ENCODE assay signal across 2 cellular contexts in the genomic region with DNA sequence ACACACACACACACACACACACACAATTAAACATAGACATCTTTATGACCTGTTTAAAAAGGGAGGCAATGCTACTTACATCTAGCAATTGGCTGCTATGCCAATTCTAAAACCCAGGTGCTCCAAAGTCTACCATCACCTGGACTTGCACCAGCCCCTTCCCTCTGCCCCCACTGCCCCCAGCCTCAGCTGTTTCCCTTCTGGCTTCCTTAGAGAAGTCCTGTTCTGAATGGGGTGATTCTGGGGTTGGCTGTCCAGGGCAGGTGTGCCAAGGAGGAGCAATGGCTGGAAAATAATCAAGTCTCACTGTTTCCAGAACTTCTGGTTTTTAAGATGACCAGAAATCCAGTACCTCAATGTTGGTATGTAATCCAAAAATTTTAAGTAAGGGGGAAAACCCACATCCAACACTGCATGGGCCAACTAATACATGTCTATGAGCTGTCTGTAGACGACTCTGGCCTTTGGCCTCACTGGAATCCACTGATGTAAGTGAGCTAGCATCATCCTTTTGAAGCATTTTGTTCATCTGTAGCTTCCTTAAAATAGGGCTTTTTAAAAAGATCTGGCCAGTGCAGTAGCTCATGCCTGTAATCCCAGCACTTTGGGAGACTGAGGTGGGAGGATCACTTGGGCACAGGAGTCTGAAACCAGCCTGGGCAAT.
TF ChIP-seq lines count a peak whose summit lies in the region.

No MANE protein-coding gene starts in this region.

TF ChIP-seq in SK-N-SH, 30 proteins besides CTCF, POLR2A, EP300 and RAD21 (continued from another document):
- TF ChIP-seq, protein P1, sequence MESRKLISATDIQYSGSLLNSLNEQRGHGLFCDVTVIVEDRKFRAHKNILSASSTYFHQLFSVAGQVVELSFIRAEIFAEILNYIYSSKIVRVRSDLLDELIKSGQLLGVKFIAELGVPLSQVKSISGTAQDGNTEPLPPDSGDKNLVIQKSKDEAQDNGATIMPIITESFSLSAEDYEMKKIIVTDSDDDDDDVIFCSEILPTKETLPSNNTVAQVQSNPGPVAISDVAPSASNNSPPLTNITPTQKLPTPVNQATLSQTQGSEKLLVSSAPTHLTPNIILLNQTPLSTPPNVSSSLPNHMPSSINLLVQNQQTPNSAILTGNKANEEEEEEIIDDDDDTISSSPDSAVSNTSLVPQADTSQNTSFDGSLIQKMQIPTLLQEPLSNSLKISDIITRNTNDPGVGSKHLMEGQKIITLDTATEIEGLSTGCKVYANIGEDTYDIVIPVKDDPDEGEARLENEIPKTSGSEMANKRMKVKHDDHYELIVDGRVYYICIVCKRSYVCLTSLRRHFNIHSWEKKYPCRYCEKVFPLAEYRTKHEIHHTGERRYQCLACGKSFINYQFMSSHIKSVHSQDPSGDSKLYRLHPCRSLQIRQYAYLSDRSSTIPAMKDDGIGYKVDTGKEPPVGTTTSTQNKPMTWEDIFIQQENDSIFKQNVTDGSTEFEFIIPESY (IDR thresholded peaks at IDR 0.05; ENCODE audit: borderline replicate concordance, low read depth) = no peak
- TF ChIP-seq ELF1 (IDR thresholded peaks at IDR 0.05) = no peak
- TF ChIP-seq POLR2AphosphoS5 (IDR thresholded peaks at IDR 0.05; ENCODE audit: low read depth, low read length) = no peak
- no peak for TF ChIP-seq SIN3A (IDR thresholded peaks at IDR 0.05; ENCODE audit: borderline replicate concordance, low read depth, low read length)
- TF ChIP-seq RXRA (IDR thresholded peaks at IDR 0.05; ENCODE audit: borderline replicate concordance, low read depth) = no peak
- no peak for TF ChIP-seq TEAD4 (IDR thresholded peaks at IDR 0.05; ENCODE audit: borderline replicate concordance, insufficient read depth)
- no peak for TF ChIP-seq YY1 (IDR thresholded peaks at IDR 0.05; ENCODE audit: low read depth)
- no peak for TF ChIP-seq GABPA (IDR thresholded peaks at IDR 0.05; ENCODE audit: low read depth)
- TF ChIP-seq MEF2A (IDR thresholded peaks at IDR 0.05; ENCODE audit: borderline replicate concordance, low read depth) = no peak
- no peak for TF ChIP-seq FOXM1 (IDR thresholded peaks at IDR 0.05; ENCODE audit: low read depth)
- no peak for TF ChIP-seq NFIC (IDR thresholded peaks at IDR 0.05; ENCODE audit: borderline replicate concordance)
- TF ChIP-seq MXI1 (IDR thresholded peaks at IDR 0.05; ENCODE audit: low read depth, low read length) = no peak
- TF ChIP-seq TAF1 (IDR thresholded peaks at IDR 0.05; ENCODE audit: borderline replicate concordance, low read depth, low read length) = no peak

TF ChIP-seq in SK-N-SH treated with all-trans-retinoic acid at 6 μM for 48 hours, 23 proteins besides CTCF, POLR2A, EP300 and RAD21 (continued from another document):
- TF ChIP-seq, protein P2, sequence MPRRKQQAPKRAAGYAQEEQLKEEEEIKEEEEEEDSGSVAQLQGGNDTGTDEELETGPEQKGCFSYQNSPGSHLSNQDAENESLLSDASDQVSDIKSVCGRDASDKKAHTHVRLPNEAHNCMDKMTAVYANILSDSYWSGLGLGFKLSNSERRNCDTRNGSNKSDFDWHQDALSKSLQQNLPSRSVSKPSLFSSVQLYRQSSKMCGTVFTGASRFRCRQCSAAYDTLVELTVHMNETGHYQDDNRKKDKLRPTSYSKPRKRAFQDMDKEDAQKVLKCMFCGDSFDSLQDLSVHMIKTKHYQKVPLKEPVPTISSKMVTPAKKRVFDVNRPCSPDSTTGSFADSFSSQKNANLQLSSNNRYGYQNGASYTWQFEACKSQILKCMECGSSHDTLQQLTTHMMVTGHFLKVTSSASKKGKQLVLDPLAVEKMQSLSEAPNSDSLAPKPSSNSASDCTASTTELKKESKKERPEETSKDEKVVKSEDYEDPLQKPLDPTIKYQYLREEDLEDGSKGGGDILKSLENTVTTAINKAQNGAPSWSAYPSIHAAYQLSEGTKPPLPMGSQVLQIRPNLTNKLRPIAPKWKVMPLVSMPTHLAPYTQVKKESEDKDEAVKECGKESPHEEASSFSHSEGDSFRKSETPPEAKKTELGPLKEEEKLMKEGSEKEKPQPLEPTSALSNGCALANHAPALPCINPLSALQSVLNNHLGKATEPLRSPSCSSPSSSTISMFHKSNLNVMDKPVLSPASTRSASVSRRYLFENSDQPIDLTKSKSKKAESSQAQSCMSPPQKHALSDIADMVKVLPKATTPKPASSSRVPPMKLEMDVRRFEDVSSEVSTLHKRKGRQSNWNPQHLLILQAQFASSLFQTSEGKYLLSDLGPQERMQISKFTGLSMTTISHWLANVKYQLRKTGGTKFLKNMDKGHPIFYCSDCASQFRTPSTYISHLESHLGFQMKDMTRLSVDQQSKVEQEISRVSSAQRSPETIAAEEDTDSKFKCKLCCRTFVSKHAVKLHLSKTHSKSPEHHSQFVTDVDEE (CRISPR knock-in tag; IDR thresholded peaks at IDR 0.05) = no peak
- no peak for TF ChIP-seq ZNF8 (CRISPR knock-in tag; IDR thresholded peaks at IDR 0.05)
- TF ChIP-seq ARNTL (CRISPR knock-in tag; IDR thresholded peaks at IDR 0.05; ENCODE audit: borderline replicate concordance, low read depth) = no peak
- no peak for TF ChIP-seq BACH2 (CRISPR knock-in tag; IDR thresholded peaks at IDR 0.05; ENCODE audit: borderline replicate concordance)
- TF ChIP-seq, protein P3, sequence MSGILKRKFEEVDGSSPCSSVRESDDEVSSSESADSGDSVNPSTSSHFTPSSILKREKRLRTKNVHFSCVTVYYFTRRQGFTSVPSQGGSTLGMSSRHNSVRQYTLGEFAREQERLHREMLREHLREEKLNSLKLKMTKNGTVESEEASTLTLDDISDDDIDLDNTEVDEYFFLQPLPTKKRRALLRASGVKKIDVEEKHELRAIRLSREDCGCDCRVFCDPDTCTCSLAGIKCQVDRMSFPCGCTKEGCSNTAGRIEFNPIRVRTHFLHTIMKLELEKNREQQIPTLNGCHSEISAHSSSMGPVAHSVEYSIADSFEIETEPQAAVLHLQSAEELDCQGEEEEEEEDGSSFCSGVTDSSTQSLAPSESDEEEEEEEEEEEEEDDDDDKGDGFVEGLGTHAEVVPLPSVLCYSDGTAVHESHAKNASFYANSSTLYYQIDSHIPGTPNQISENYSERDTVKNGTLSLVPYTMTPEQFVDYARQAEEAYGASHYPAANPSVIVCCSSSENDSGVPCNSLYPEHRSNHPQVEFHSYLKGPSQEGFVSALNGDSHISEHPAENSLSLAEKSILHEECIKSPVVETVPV (CRISPR knock-in tag; IDR thresholded peaks at IDR 0.05) = no peak
- no peak for TF ChIP-seq GLIS3 (CRISPR knock-in tag; IDR thresholded peaks at IDR 0.05)
- TF ChIP-seq, protein P4, sequence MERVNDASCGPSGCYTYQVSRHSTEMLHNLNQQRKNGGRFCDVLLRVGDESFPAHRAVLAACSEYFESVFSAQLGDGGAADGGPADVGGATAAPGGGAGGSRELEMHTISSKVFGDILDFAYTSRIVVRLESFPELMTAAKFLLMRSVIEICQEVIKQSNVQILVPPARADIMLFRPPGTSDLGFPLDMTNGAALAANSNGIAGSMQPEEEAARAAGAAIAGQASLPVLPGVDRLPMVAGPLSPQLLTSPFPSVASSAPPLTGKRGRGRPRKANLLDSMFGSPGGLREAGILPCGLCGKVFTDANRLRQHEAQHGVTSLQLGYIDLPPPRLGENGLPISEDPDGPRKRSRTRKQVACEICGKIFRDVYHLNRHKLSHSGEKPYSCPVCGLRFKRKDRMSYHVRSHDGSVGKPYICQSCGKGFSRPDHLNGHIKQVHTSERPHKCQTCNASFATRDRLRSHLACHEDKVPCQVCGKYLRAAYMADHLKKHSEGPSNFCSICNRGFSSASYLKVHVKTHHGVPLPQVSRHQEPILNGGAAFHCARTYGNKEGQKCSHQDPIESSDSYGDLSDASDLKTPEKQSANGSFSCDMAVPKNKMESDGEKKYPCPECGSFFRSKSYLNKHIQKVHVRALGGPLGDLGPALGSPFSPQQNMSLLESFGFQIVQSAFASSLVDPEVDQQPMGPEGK (CRISPR knock-in tag; IDR thresholded peaks at IDR 0.05; ENCODE audit: borderline replicate concordance) = no peak
- TF ChIP-seq CSDC2 (CRISPR knock-in tag; IDR thresholded peaks at IDR 0.05) = no peak
- TF ChIP-seq ESRRG (CRISPR knock-in tag; IDR thresholded peaks at IDR 0.05) = no peak
- no peak for TF ChIP-seq ZFP30 (CRISPR knock-in tag; IDR thresholded peaks at IDR 0.05)
- no peak for TF ChIP-seq TOX (CRISPR knock-in tag; IDR thresholded peaks at IDR 0.05; ENCODE audit: borderline replicate concordance)
- no peak for TF ChIP-seq ZNF565 (CRISPR knock-in tag; conservative IDR thresholded peaks at IDR 0.05; ENCODE audit: low read depth)
- no peak for TF ChIP-seq SNAI2 (CRISPR knock-in tag; IDR thresholded peaks at IDR 0.05)
